8 cellular contexts compared by ENCODE assay signal in genomic region chr9:70405808-70406445, GRCh38. TPM values are rescaled to one million over a fixed set of nuclear protein-coding genes. Genes with fewer than 3 reads are reported as not detected.
DNase-seq lines count a peak whose midpoint lies in the region; ATAC-seq and TF ChIP-seq lines count a peak whose summit lies in the region.

No MANE protein-coding gene starts in this region.

- ATAC-seq in GM19372 (IDR thresholded peaks at IDR 0.05; ENCODE audit: low read depth, unreplicated experiment) (peak; percentile 22), HG03025 (IDR thresholded peaks at IDR 0.05; ENCODE audit: low FRiP score, unreplicated experiment) (peak; percentile 27), gastrocnemius medialis (no peak)

- no peak for TF ChIP-seq CTCF in gastrocnemius medialis (IDR thresholded peaks at IDR 0.05 in 4 of 5, conservative IDR thresholded peaks at IDR 0.05 in 1 of 5)

- no peaks in the 10 kb centered on the region for H3K9me3 ChIP-seq in gastrocnemius medialis

- DNase-seq in gastrocnemius medialis, result no peak
- no peak for DNase-seq in SKM-1 (lab: John Stamatoyannopoulos, UW; ENCODE audit: unreplicated experiment)
- DNase-seq in NCI-H2029 treated with DMSO at 0.1 percent for 48 hours (lab: John Stamatoyannopoulos, UW), result no peak
- no peak for DNase-seq in anterior cingulate cortex (lab: John Stamatoyannopoulos, UW)
- no peak for DNase-seq in mucosa of gallbladder (ENCODE audit: low spot score)

- intact Hi-C loops in gastrocnemius medialis (cut with DNase I; ENCODE audit: low total_unique reads), result no loop called here

- H3K36me3 ChIP-seq in gastrocnemius medialis, result no peaks in the 10 kb centered on the region

- no peak for TF ChIP-seq POLR2A in gastrocnemius medialis (IDR thresholded peaks at IDR 0.05)

- no peaks in the 10 kb centered on the region for H3K27me3 ChIP-seq in gastrocnemius medialis

- peak overlapping the region; percentile 25 to 98 (median 47) for H3K4me3 ChIP-seq in gastrocnemius medialis

- H3K27ac ChIP-seq in cingulate gyrus (ENCODE audit: low read depth, low read length) (peak overlapping the region; percentile 58), gastrocnemius medialis (peak overlapping the region; percentile 78 to 100 (median 86))

- H3K4me1 ChIP-seq in gastrocnemius medialis, result peaks cover 88 to 93% of the 10 kb centered on the region in 2 donors

- in situ Hi-C loops in gastrocnemius medialis (cut with MboI; ENCODE audit: low sequenced_read_pairs in 4 of 4), result loop anchor here in 1 of 4 donors (10.0 kb wide), 1 partner anchor 199 kb away; no protein-coding TSS in a partner anchor

RNA-seq across cellular contexts. Expression of gene KLF9, which starts 8.5 kb away (rescaled TPM):
- total RNA-seq in gastrocnemius medialis (100 to 1,000 TPM; 122 to 174 (median 169) TPM), mucosa of gallbladder (40.9 TPM)

Comparison
In these comparisons a context has a peak if more than half of its experiments do, and no peak if none do; other contexts are left out.
1. ATAC-seq: peak in GM19372 (single experiment) and HG03025 (single experiment); none in gastrocnemius medialis (0 of 2).